In genomic region chr19:34904846-34905527, GRCh38 we compare ENCODE assay signal across 2 cellular contexts.
TF ChIP-seq lines count a peak whose summit lies in the region.

No MANE protein-coding gene starts in this region.

TF ChIP-seq in HepG2, 621 proteins besides CTCF, POLR2A, EP300 and RAD21:
- TF ChIP-seq PREB (CRISPR knock-in tag; IDR thresholded peaks at IDR 0.05) (no peak), HNRNPLL (IDR thresholded peaks at IDR 0.05; ENCODE audit: low read depth, low read length, poor library complexity, severe bottlenecking) (peak; percentile 17), FOXJ3 (CRISPR knock-in tag; IDR thresholded peaks at IDR 0.05; ENCODE audit: borderline replicate concordance) (no peak)

TF ChIP-seq in WTC11, 78 proteins besides CTCF, POLR2A, EP300 and RAD21 (continued from another document and continues in another):
- TF ChIP-seq E2F4 (CRISPR knock-in tag; IDR thresholded peaks at IDR 0.05; ENCODE audit: borderline replicate concordance, low read depth): no peak
- no peak for TF ChIP-seq TP53 (CRISPR knock-in tag; IDR thresholded peaks at IDR 0.05)
- TF ChIP-seq ZNF423 (CRISPR knock-in tag; IDR thresholded peaks at IDR 0.05): no peak
- peak; percentile 73 for TF ChIP-seq ARID4B (CRISPR knock-in tag; IDR thresholded peaks at IDR 0.05; ENCODE audit: borderline replicate concordance)
- no peak for TF ChIP-seq ZNF416 (CRISPR knock-in tag; IDR thresholded peaks at IDR 0.05)
- TF ChIP-seq NR3C1 (CRISPR knock-in tag; conservative IDR thresholded peaks at IDR 0.05; ENCODE audit: low read depth): no peak
- no peak for TF ChIP-seq NR1H2 (CRISPR knock-in tag; IDR thresholded peaks at IDR 0.05)
- no peak for TF ChIP-seq ERG (CRISPR knock-in tag; IDR thresholded peaks at IDR 0.05)
- TF ChIP-seq NFYB (CRISPR knock-in tag; conservative IDR thresholded peaks at IDR 0.05; ENCODE audit: low read depth): no peak
- 0 out of 2 replicates have a peak, but pooled peaks have one; percentile 26 for TF ChIP-seq MLX (CRISPR knock-in tag; IDR thresholded peaks at IDR 0.05)
- peak; percentile 3; the same call in 1 of the 2 replicates for TF ChIP-seq ZBTB21 (CRISPR knock-in tag; IDR thresholded peaks at IDR 0.05; ENCODE audit: borderline replicate concordance)
- TF ChIP-seq ATF6 (CRISPR knock-in tag; IDR thresholded peaks at IDR 0.05): no peak
- no peak; the same call in 1 of the 2 replicates for TF ChIP-seq TEAD4 (CRISPR knock-in tag; IDR thresholded peaks at IDR 0.05)
- peak; percentile 55; the same call in 1 of the 2 replicates for TF ChIP-seq SP1 (CRISPR knock-in tag; conservative IDR thresholded peaks at IDR 0.05)
- no peak for TF ChIP-seq E2F1 (CRISPR knock-in tag; IDR thresholded peaks at IDR 0.05)
- 0 out of 2 replicates have a peak, but pooled peaks have one; percentile 24 for TF ChIP-seq ZNF219 (CRISPR knock-in tag; IDR thresholded peaks at IDR 0.05; ENCODE audit: borderline replicate concordance)
- peak; percentile 63; the same call in 1 of the 2 replicates for TF ChIP-seq IRF1 (CRISPR knock-in tag; IDR thresholded peaks at IDR 0.05)
- no peak for TF ChIP-seq ATF1 (CRISPR knock-in tag; IDR thresholded peaks at IDR 0.05)
- peak; percentile 85 for TF ChIP-seq FOXP4 (CRISPR knock-in tag; IDR thresholded peaks at IDR 0.05)
- TF ChIP-seq ZNF425 (CRISPR knock-in tag; conservative IDR thresholded peaks at IDR 0.05): no peak
- TF ChIP-seq RELA (CRISPR knock-in tag; IDR thresholded peaks at IDR 0.05; ENCODE audit: borderline replicate concordance): no peak
- TF ChIP-seq ATF2 (CRISPR knock-in tag; IDR thresholded peaks at IDR 0.05; ENCODE audit: borderline replicate concordance, low read depth): no peak
- no peak for TF ChIP-seq CDX4 (CRISPR knock-in tag; IDR thresholded peaks at IDR 0.05; ENCODE audit: borderline replicate concordance)
- no peak for TF ChIP-seq EMX1 (CRISPR knock-in tag; IDR thresholded peaks at IDR 0.05)
- no peak for TF ChIP-seq ZSCAN18 (CRISPR knock-in tag; IDR thresholded peaks at IDR 0.05)
- peak; percentile 17; the same call in 1 of the 2 replicates for TF ChIP-seq FOXK1 (CRISPR knock-in tag; IDR thresholded peaks at IDR 0.05)
- TF ChIP-seq JUN (CRISPR knock-in tag; IDR thresholded peaks at IDR 0.05): no peak
- 0 out of 2 replicates have a peak, but pooled peaks have one; percentile 44 for TF ChIP-seq E2F5 (CRISPR knock-in tag; IDR thresholded peaks at IDR 0.05)
- no peak for TF ChIP-seq ZNF396 (CRISPR knock-in tag; IDR thresholded peaks at IDR 0.05; ENCODE audit: borderline replicate concordance)
- no peak for TF ChIP-seq ZNF232 (CRISPR knock-in tag; IDR thresholded peaks at IDR 0.05)
- TF ChIP-seq ZNF138 (CRISPR knock-in tag; conservative IDR thresholded peaks at IDR 0.05): no peak
- no peak for TF ChIP-seq RORB (CRISPR knock-in tag; IDR thresholded peaks at IDR 0.05)
